In the genomic region with DNA sequence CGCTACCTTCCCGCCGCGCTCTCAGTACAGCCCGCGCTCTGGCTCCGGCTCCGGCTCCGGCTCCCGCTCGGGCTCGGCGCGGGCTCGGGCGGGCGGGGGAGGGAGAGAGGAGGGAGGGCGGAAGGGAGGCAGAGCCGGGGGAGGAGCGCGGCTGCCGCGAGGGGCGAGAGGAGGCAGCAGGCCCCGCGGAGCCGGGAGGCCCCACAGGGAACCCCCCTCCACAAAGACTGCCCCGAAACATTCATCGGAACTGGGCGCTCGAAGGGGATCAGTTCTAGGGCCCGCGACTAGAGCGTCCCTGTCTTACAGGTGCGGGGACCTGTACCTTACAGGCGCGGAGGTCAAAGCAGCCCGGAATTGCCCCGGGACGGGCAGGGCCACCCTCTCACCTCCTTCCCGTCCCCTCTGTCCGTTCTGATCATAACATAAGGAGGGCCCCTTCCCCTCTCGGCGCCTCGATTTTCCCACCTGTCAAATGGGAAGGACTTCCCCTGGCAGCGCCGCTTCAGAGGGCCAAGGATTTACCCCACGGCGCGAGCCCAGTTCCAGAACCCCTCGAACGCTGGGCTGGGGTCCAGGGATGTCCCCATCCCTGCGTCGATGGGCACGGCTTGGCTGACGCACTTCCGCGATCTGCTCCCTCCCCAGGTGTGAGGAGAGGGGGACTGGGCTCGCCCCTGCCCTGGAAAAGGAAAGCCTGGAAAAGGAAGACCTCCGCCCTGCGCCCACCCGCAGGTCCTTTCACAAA, we compare ENCODE assay signal across 8 cellular contexts. TPM values are rescaled to one million over a fixed set of nuclear protein-coding genes. Genes with fewer than 3 reads are reported as not detected.
DNase-seq lines count a peak whose midpoint lies in the region; FAIRE-seq and TF ChIP-seq lines count a peak whose summit lies in the region.

A gene (minus strand): TSS at position 40 of the 748 bp plus-strand sequence. CDS start 407 bp downstream, outside the sequence.

- H3K4me3 Mint-ChIP-seq in activated CD4-positive, alpha-beta memory T cell treated with anti-CD3 and anti-CD28 coated beads for 36 hours = no peak within 1 kb of the TSS

- no peaks in the 10 kb centered on the region for H3K36me3 Mint-ChIP-seq in activated CD4-positive, alpha-beta memory T cell treated with anti-CD3 and anti-CD28 coated beads for 36 hours

- no peak within 1 kb of the TSS for H2BK20ac ChIP-seq in H1 (ENCODE audit: low read length)

- H3K4me3 ChIP-seq in HAP-1 = peak within 1 kb of the TSS; percentile 31
- H3K4me3 ChIP-seq in H1 (ENCODE audit: extremely low read depth in 1 of 4, insufficient read depth in 2 of 4, low read depth in 3 of 4, low read length in 4 of 4) = peak within 1 kb of the TSS; percentile 30 to 65 (median 40)
- peak within 1 kb of the TSS; percentile 17 for H3K4me3 ChIP-seq in neuron (ENCODE audit: low read length)

- H3K27me3 ChIP-seq in HAP-1 (ENCODE audit: low read depth) (peaks cover 3% of the 10 kb centered on the region), H1 (replicated peaks in 1 of 4; ENCODE audit: control insufficient read depth in 3 of 4, extremely low read depth in 1 of 4, insufficient read depth in 3 of 4, low read length in 3 of 4) (peaks cover 69 to 98% (median 93%) of the 10 kb centered on the region in 4 experiments), neuron (ENCODE audit: insufficient read depth, low read length) (peaks cover 79% of the 10 kb centered on the region)

- H3K9me3 Mint-ChIP-seq in activated CD4-positive, alpha-beta memory T cell treated with anti-CD3 and anti-CD28 coated beads for 36 hours = no peaks in the 10 kb centered on the region

- H3K27ac Mint-ChIP-seq in activated CD4-positive, alpha-beta memory T cell treated with anti-CD3 and anti-CD28 coated beads for 36 hours = no peak within 1 kb of the TSS

- H3K79me1 ChIP-seq in H1 (ENCODE audit: low read depth, low read length) = no peaks in the 10 kb centered on the region

- no peak for TF ChIP-seq POLR2A in H1 (IDR thresholded peaks at IDR 0.05; ENCODE audit: control extremely low read depth in 1 of 2, low read depth in 2 of 2, low read length in 2 of 2)

- H3K23me2 ChIP-seq in H1 (ENCODE audit: low read depth, low read length) = peaks cover 12% of the 10 kb centered on the region; the same call in 1 of the 2 replicates

- no peak for TF ChIP-seq CTCF in H1 (IDR thresholded peaks at IDR 0.05; ENCODE audit: control extremely low read depth in 1 of 3, insufficient read depth in 1 of 3, low read depth in 1 of 3, low read length in 3 of 3)

- no peak within 1 kb of the TSS for H2BK5ac ChIP-seq in H1 (ENCODE audit: low read depth, low read length)

- H3K4me2 ChIP-seq in H1 (ENCODE audit: insufficient read depth in 1 of 2, low read depth in 2 of 2, low read length in 2 of 2) = peak within 1 kb of the TSS; percentile 68 to 95

- H2BK12ac ChIP-seq in H1 (ENCODE audit: low read depth, low read length) = peak within 1 kb of the TSS; percentile 39; the same call in 1 of the 2 replicates

- WGBS in H1 (ENCODE audit: extremely low coverage in 1 of 2, insufficient coverage in 1 of 2, insufficient read length in 1 of 2, insufficient replicate concordance in 2 of 2, low coverage in 1 of 2, low lambda C conversion rate in 2 of 2, missing lambda C conversion rate in 1 of 2), 2 experiments = 7% methylated on average over 25 of the region's 62 CpGs; no CpG with 5 or more reads in 1 of the 2 experiments

- H3K9me3 ChIP-seq in HAP-1 (no peaks in the 10 kb centered on the region), H1 (ENCODE audit: insufficient read depth in 2 of 2, low read depth in 1 of 2, low read length in 1 of 2) (no peaks in the 10 kb centered on the region; a peak in 1 of 4 replicates), neuron (ENCODE audit: low read length) (no peaks in the 10 kb centered on the region)

- no peak within 1 kb of the TSS for H3K23ac ChIP-seq in H1 (ENCODE audit: insufficient read length)

- in situ Hi-C loops in HAP-1 (cut with MboI; ENCODE audit: low sequenced_read_pairs) = no loop called here

- H2AK5ac ChIP-seq in H1 (ENCODE audit: low read depth, low read length) = no peak within 1 kb of the TSS

- H2AFZ ChIP-seq in H1 (ENCODE audit: low read length) = no peak within 1 kb of the TSS; the same call in 1 of the 2 replicates
- no peak within 1 kb of the TSS for H2AFZ ChIP-seq in neuron (ENCODE audit: low read depth, low read length)

- H3K79me2 ChIP-seq in H1 (ENCODE audit: control insufficient read depth in 1 of 2, insufficient read depth in 2 of 2, low read length in 2 of 2) = no peaks in the 10 kb centered on the region

- FAIRE-seq in H1 (lab: Jason Lieb, UNC) = no peak

- H4K8ac ChIP-seq in H1 (ENCODE audit: extremely low read depth, insufficient read depth, low read length) = peak within 1 kb of the TSS; percentile 80

- CTCF ChIA-PET in activated CD4-positive, alpha-beta memory T cell treated with anti-CD3 and anti-CD28 coated beads for 36 hours (lab: Charles Lee) = interaction anchor here (0.9 to 1.2 kb wide), 1 partner anchor 11 kb away, joined by 3 to 5 read pairs; no protein-coding TSS in a partner anchor
- CTCF ChIA-PET in H1 (lab: Charles Lee; ENCODE audit: partially characterized antibody) = interaction anchor here (0.9 to 2.9 kb wide), 3 partner anchors 10 to 31 kb away, joined by 3 to 13 read pairs (median 10); a partner anchor contains a TSS

- H3K27ac ChIP-seq in H1 (ENCODE audit: low read depth, low read length) = no peak within 1 kb of the TSS

- DNase-seq in AG08396 (ENCODE audit: low spot score) = peak; percentile 64
- DNase-seq in HAP-1 (ENCODE audit: low spot score in 2 of 2) = peak; percentile 28 to 82
- DNase-seq in activated CD4-positive, alpha-beta memory T cell treated with anti-CD3 and anti-CD28 coated beads for 36 hours = peak; percentile 70
- no peak for DNase-seq in H1 (ENCODE audit: low read depth in 1 of 2, low spot score in 2 of 2)
- DNase-seq in ureter (ENCODE audit: low spot score) = peak; percentile 41
- DNase-seq in glomerular visceral epithelial cell (ENCODE audit: extremely low spot score) = no peak
- no peak for DNase-seq in SHP77 treated with DMSO at 0.1 percent for 48 hours (lab: John Stamatoyannopoulos, UW)

- H4K91ac ChIP-seq in H1 (replicated peaks; ENCODE audit: insufficient read length, low read length) = no peak within 1 kb of the TSS

- H3K4me1 Mint-ChIP-seq in activated CD4-positive, alpha-beta memory T cell treated with anti-CD3 and anti-CD28 coated beads for 36 hours (ENCODE audit: low read depth) = peaks cover 28% of the 10 kb centered on the region

- intact Hi-C loops in activated CD4-positive, alpha-beta memory T cell treated with anti-CD3 and anti-CD28 coated beads for 36 hours (cut with micrococcal nuclease) = loop anchor here (5.0 kb wide), 1 partner anchor 83 kb away; a partner anchor contains a TSS

- no peak within 1 kb of the TSS for H3K4ac ChIP-seq in H1 (replicated peaks; ENCODE audit: insufficient read length, low read depth, low read length)

- peak within 1 kb of the TSS; percentile 95; the same call in 1 of the 2 replicates for H2BK15ac ChIP-seq in H1 (ENCODE audit: low read length)

- H2BK120ac ChIP-seq in H1 (replicated peaks; ENCODE audit: low read depth, low read length) = no peak within 1 kb of the TSS

- no peak for TF ChIP-seq RAD21 in H1 (IDR thresholded peaks at IDR 0.05 in 1 of 2, conservative IDR thresholded peaks at IDR 0.05 in 1 of 2; ENCODE audit: low read depth in 2 of 2, low read length in 2 of 2)

- POLR2A ChIA-PET in activated CD4-positive, alpha-beta memory T cell treated with anti-CD3 and anti-CD28 coated beads for 36 hours (lab: Charles Lee) = interaction anchor here (1.0 to 1.4 kb wide), 2 partner anchors 26 to 116 kb away, joined by 4 read pairs; no protein-coding TSS in a partner anchor
- POLR2A ChIA-PET in H1 (lab: Charles Lee; ENCODE audit: partially characterized antibody) = interaction anchor here (1.3 to 1.7 kb wide), 4 partner anchors 7 to 19 kb away, joined by 3 to 7 read pairs (median 6); no protein-coding TSS in a partner anchor

- H3K27me3 Mint-ChIP-seq in activated CD4-positive, alpha-beta memory T cell treated with anti-CD3 and anti-CD28 coated beads for 36 hours = peaks cover 40% of the 10 kb centered on the region

- peaks cover 13 to 24% of the 10 kb centered on the region in 2 experiments for H4K20me1 ChIP-seq in H1 (replicated peaks in 1 of 2; ENCODE audit: control insufficient read depth in 1 of 2, insufficient read depth in 2 of 2, low read length in 2 of 2)

- no peak within 1 kb of the TSS for H3K56ac ChIP-seq in H1 (replicated peaks; ENCODE audit: insufficient read length, low read depth, low read length)

- H3K36me3 ChIP-seq in HAP-1 (replicated peaks) = no peaks in the 10 kb centered on the region; the same call in 1 of the 2 replicates
- H3K36me3 ChIP-seq in H1 (ENCODE audit: control insufficient read depth in 2 of 4, insufficient read depth in 4 of 4, low read length in 3 of 4) = peaks cover 0 to 16% (median 0%) of the 10 kb centered on the region in 4 experiments; a peak in 1 of 8 replicates
- no peaks in the 10 kb centered on the region for H3K36me3 ChIP-seq in neuron (ENCODE audit: insufficient read depth, low read length)

- no peak within 1 kb of the TSS for H3K14ac ChIP-seq in H1 (ENCODE audit: insufficient read length)

- H4K5ac ChIP-seq in H1 (ENCODE audit: insufficient read length, low read depth, low read length) = no peak within 1 kb of the TSS

- H3K4me1 ChIP-seq in HAP-1 (peaks cover 3% of the 10 kb centered on the region), H1 (replicated peaks in 1 of 4; ENCODE audit: control insufficient read depth in 3 of 4, insufficient read depth in 4 of 4, low read length in 3 of 4) (peaks cover 0 to 20% (median 14%) of the 10 kb centered on the region in 4 experiments; a peak in 6 of 7 replicates), neuron (ENCODE audit: insufficient read depth, low read length) (peaks cover 10% of the 10 kb centered on the region)

- H3K9ac ChIP-seq in H1 (replicated peaks in 1 of 4; ENCODE audit: extremely low read depth in 1 of 4, low read depth in 3 of 4, low read length in 3 of 4) = no peak within 1 kb of the TSS

- TF ChIP-seq EP300 in H1 (IDR thresholded peaks at IDR 0.05; ENCODE audit: borderline replicate concordance in 1 of 2, low read depth in 2 of 2, low read length in 2 of 2) = no peak

- H3K18ac ChIP-seq in H1 (ENCODE audit: extremely low read depth, low read length) = no peak within 1 kb of the TSS; the same call in 1 of the 2 replicates

TF ChIP-seq in H1, 55 proteins besides CTCF, POLR2A, EP300 and RAD21 (continues in another document):
- no peak for TF ChIP-seq NRF1 (IDR thresholded peaks at IDR 0.05; ENCODE audit: low read depth, low read length)

RNA-seq across cellular contexts. Expression of the gene that starts here (rescaled TPM):
- total RNA-seq in activated CD4-positive, alpha-beta memory T cell treated with anti-CD3 and anti-CD28 coated beads for 36 hours = 1 to 10 TPM in 1 of 2 experiments, under 1 TPM in 1; 0.97 to 1.1 TPM
- 0.89 and 0.90 TPM in 2 replicates for total RNA-seq in H1 (2021; fragmentation: NEBNext Ultra II Directional; extraction: Animal tissue kit (Norgen Biotek cat#: 25700))
- 0.14 and 0.35 TPM in 2 replicates for polyA plus RNA-seq in H1 (2011; rRNA removed)
- 0.39 TPM for polyA plus RNA-seq in H1 (2011; cell fraction: cytosol; rRNA removed)
- 2.4 TPM for polyA plus RNA-seq in H1 (2011; cell fraction: nucleus; rRNA removed)
- polyA plus RNA-seq in H1 (2012, experiment 1 of 2) = 0.39 to 0.50 TPM in 2 of 4 replicates, not detected in the others
- polyA plus RNA-seq in H1 (2012, experiment 2 of 2) = not detected
- polyA plus RNA-seq in H1 (2013, experiment 1 of 2) = 0.73 TPM
- polyA plus RNA-seq in H1 (2013, experiment 2 of 2) = 0.59 TPM
- polyA minus RNA-seq in H1 (2011; rRNA and poly(A)+ RNA removed) = not detected in 2 replicates
- not detected for polyA minus RNA-seq in H1 (2011; cell fraction: cytosol; rRNA and poly(A)+ RNA removed)
- 0.70 TPM for polyA minus RNA-seq in H1 (2011; cell fraction: nucleus; rRNA and poly(A)+ RNA removed)
- not detected for total RNA-seq in ureter

Comparison
In these comparisons a context has a peak if more than half of its experiments do, and no peak if none do; other contexts are left out.
1. Peak in DNase-seq in ureter; RNA of the gene not detected or under 1 TPM.
2. DNase-seq: peak in AG08396 (single experiment), HAP-1 (2 of 2) and activated CD4-positive, alpha-beta memory T cell treated with anti-CD3 and anti-CD28 coated beads for 36 hours (single experiment); none in H1 (0 of 2), glomerular visceral epithelial cell (single experiment) and SHP77 treated with DMSO at 0.1 percent for 48 hours (single experiment).
3. Peak in every context shown above with its lines, with median percentiles within 50 percentile points of each other: H3K4me3 ChIP-seq.